8 cellular contexts compared by ENCODE assay signal in genomic region chr19:8161135-8161646, GRCh38.
A peak's percentile ranks its signal among the peaks of the same experiment; 100 is the strongest.
DNase-seq lines count a peak whose midpoint lies in the region; ATAC-seq, FAIRE-seq and TF ChIP-seq lines count a peak whose summit lies in the region.

No MANE protein-coding gene starts in this region.

- H3K9ac ChIP-seq in BLaER1, result no peak overlapping the region

- DNase-seq in NCI-H510A (lab: John Stamatoyannopoulos, UW), result peak; percentile 34
- DNase-seq in fibroblast of mammary gland (ENCODE audit: low read depth), result peak; percentile 49
- no peak for DNase-seq in HuH-7 (ENCODE audit: low spot score)
- DNase-seq in D721Med (ENCODE audit: insufficient read length, low spot score), result no peak
- no peak for DNase-seq in HCEC 1CT

- TF ChIP-seq POLR2A in GM15510 (IDR thresholded peaks at IDR 0.05; ENCODE audit: borderline replicate concordance, extremely low read depth, insufficient read length), result peak; percentile 45

- TF ChIP-seq CTCF in fibroblast of mammary gland (conservative IDR thresholded peaks at IDR 0.05; ENCODE audit: control insufficient read depth, insufficient read depth, low read depth, low read length) (no peak), D721Med (IDR thresholded peaks at IDR 0.05; ENCODE audit: insufficient read depth, missing control alignments) (no peak)

- no peak for ATAC-seq in GM21786 (IDR thresholded peaks at IDR 0.05; ENCODE audit: unreplicated experiment)

- no peaks in the 10 kb centered on the region for H3K9me3 ChIP-seq in BLaER1

- no peaks in the 10 kb centered on the region for H3K36me3 ChIP-seq in BLaER1

- H3K4me1 ChIP-seq in BLaER1, result peaks cover 9% of the 10 kb centered on the region; the same call in 1 of the 2 replicates

- no peaks in the 10 kb centered on the region for H3K27me3 ChIP-seq in BLaER1

- H3K27ac ChIP-seq in BLaER1, result no peak overlapping the region; the same call in 1 of the 2 replicates

- H3K4me3 ChIP-seq in BLaER1 (no peak overlapping the region), fibroblast of mammary gland (ENCODE audit: control insufficient read depth, low read depth, low read length) (no peak overlapping the region)

- no peaks in the 10 kb centered on the region for H4K20me1 ChIP-seq in BLaER1

- peak overlapping the region; percentile 21; the same call in 1 of the 2 replicates for H3K4me2 ChIP-seq in BLaER1

- no peak for FAIRE-seq in D721Med (lab: Jason Lieb, UNC)

Comparison
In these comparisons a context has a peak if more than half of its experiments do, and no peak if none do; other contexts are left out.
1. DNase-seq: peak in NCI-H510A (single experiment) and fibroblast of mammary gland (single experiment); none in HuH-7 (single experiment), D721Med (single experiment) and HCEC 1CT (single experiment).